Comparison of ENCODE assay signal across 32 cellular contexts in the genomic region with DNA sequence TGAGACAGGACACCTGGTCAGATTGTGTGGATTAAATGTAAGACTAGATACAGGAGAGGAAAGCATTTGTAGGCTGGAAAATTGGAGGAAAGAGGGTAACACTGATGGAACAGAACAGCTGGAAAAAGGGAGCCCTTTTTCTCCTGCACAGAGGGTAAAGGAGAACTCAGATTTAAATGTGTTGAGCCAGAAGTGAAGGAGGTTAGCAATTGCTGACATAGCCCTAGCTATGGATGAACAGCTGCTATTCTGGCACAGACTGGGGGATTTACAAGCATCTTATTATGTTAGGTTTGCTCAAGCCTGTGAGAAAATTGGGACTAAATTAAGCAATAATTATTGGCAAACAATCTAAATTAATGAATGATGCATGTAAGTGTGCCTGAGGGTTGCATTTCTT. TPM values are rescaled to one million over a fixed set of nuclear protein-coding genes. Genes with fewer than 3 reads are reported as not detected.
"Had no signal": no experiment of that assay in that cellular context is flagged by ENCODE, and none has a peak within 500 bp of the region (broad histone marks: within the 10 kb centered on the region; RNA-seq: fewer than 3 reads in every experiment).

No MANE protein-coding gene starts in this region.

- H3K36me3 ChIP-seq: pancreas, prostate gland, stomach, thyroid gland, upper lobe of left lung, vagina had no signal

- H3K27me3 Mint-ChIP-seq: activated CD4-positive, alpha-beta memory T cell treated with anti-CD3 and anti-CD28 coated beads, Interleukin-2, amount 10 ng/mL, durations not matched to agents 7 days and 5 days; activated CD4-positive, alpha-beta T cell treated with anti-CD3 and anti-CD28 coated beads, Interleukin-2, amount 10 ng/mL, durations not matched to agents 7 days and 5 days had no signal

- H3K27me3 ChIP-seq: pancreas, thyroid gland, upper lobe of left lung, vagina had no signal

- H3K27ac ChIP-seq: pancreas, prostate gland, stomach, thyroid gland, upper lobe of left lung, vagina, VCaP had no signal

- H3K4me1 ChIP-seq: pancreas, prostate gland, stomach, thyroid gland, upper lobe of left lung, vagina had no signal

- H3K27ac Mint-ChIP-seq: activated CD4-positive, alpha-beta memory T cell treated with anti-CD3 and anti-CD28 coated beads, Interleukin-2, amount 10 ng/mL, durations not matched to agents 7 days and 5 days; activated CD4-positive, alpha-beta T cell treated with anti-CD3 and anti-CD28 coated beads, Interleukin-2, amount 10 ng/mL, durations not matched to agents 7 days and 5 days; activated naive CD4-positive, alpha-beta T cell treated with anti-CD3 and anti-CD28 coated beads, Interleukin-2, amount 50 U/mL, for 24 hours; activated naive CD8-positive, alpha-beta T cell treated with anti-CD3 and anti-CD28 coated beads, Interleukin-2, amount 50 U/mL, for 24 hours; activated T-cell treated with anti-CD3 and anti-CD28 coated beads, Interleukin-2, amount 50 U/mL, for 24 hours; effector memory CD8-positive, alpha-beta T cell; mesothelial cell of epicardium; naive thymus-derived CD4-positive, alpha-beta T cell; stimulated activated memory B cell treated with anti-CD40 and anti-IgM and Interleukin-4, amounts not matched to agents 10 μg/mL and 1 μg/mL and 100 μg/mL, for 72 hours had no signal

- H3K9me3 ChIP-seq: prostate gland, thyroid gland had no signal

- H3K4me1 Mint-ChIP-seq: activated CD4-positive, alpha-beta memory T cell treated with anti-CD3 and anti-CD28 coated beads, Interleukin-2, amount 10 ng/mL, durations not matched to agents 7 days and 5 days; activated CD4-positive, alpha-beta T cell treated with anti-CD3 and anti-CD28 coated beads, Interleukin-2, amount 10 ng/mL, durations not matched to agents 7 days and 5 days; activated naive CD4-positive, alpha-beta T cell treated with anti-CD3 and anti-CD28 coated beads, Interleukin-2, amount 50 U/mL, for 24 hours; activated naive CD8-positive, alpha-beta T cell treated with anti-CD3 and anti-CD28 coated beads, Interleukin-2, amount 50 U/mL, for 24 hours; mesothelial cell of epicardium; naive thymus-derived CD4-positive, alpha-beta T cell; neural crest cell; stimulated activated memory B cell treated with anti-CD40 and anti-IgM and Interleukin-4, amounts not matched to agents 10 μg/mL and 1 μg/mL and 100 μg/mL, for 72 hours had no signal

- DNase-seq: activated CD4-positive, alpha-beta memory T cell treated with anti-CD3 and anti-CD28 coated beads, Interleukin-2, amount 10 ng/mL, durations not matched to agents 7 days and 5 days; activated CD4-positive, alpha-beta T cell treated with anti-CD3 and anti-CD28 coated beads, Interleukin-2, amount 10 ng/mL, durations not matched to agents 7 days and 5 days; activated CD8-positive, alpha-beta memory T cell treated with anti-CD3 and anti-CD28 coated beads, Interleukin-2, amount 50 U/mL, for 48 hours; activated naive CD8-positive, alpha-beta T cell treated with anti-CD3 and anti-CD28 coated beads, Interleukin-2, amount 50 U/mL, for 24 hours; activated T-cell treated with anti-CD3 and anti-CD28 coated beads, Interleukin-2, amount 50 U/mL, for 24 hours; amygdala; caudate nucleus; cortex of kidney; effector memory CD8-positive, alpha-beta T cell; erythroblast; foreskin fibroblast; head of caudate nucleus; naive thymus-derived CD4-positive, alpha-beta T cell; nucleus accumbens; pancreas; retina; small intestine; stimulated activated CD4-positive, alpha-beta T cell treated with anti-CD3 and anti-CD28 coated beads, Interleukin-4, amount 100 ng/mL, for 4 hours; stimulated activated CD8-positive, alpha-beta memory T cell treated with anti-CD3 and anti-CD28 coated beads, Interleukin-4, amount 100 ng/mL, for 48 hours; stomach; thyroid gland; upper lobe of left lung had no signal

- H3K4me3 ChIP-seq: pancreas, prostate gland, stomach, thyroid gland, upper lobe of left lung, vagina had no signal

- H3K4me3 Mint-ChIP-seq: activated CD4-positive, alpha-beta memory T cell treated with anti-CD3 and anti-CD28 coated beads, Interleukin-2, amount 10 ng/mL, durations not matched to agents 7 days and 5 days; activated CD4-positive, alpha-beta T cell treated with anti-CD3 and anti-CD28 coated beads, Interleukin-2, amount 10 ng/mL, durations not matched to agents 7 days and 5 days; activated naive CD4-positive, alpha-beta T cell treated with anti-CD3 and anti-CD28 coated beads, Interleukin-2, amount 50 U/mL, for 24 hours; activated naive CD8-positive, alpha-beta T cell treated with anti-CD3 and anti-CD28 coated beads, Interleukin-2, amount 50 U/mL, for 24 hours; activated T-cell treated with anti-CD3 and anti-CD28 coated beads, Interleukin-2, amount 50 U/mL, for 24 hours; effector memory CD8-positive, alpha-beta T cell; mesothelial cell of epicardium; naive thymus-derived CD4-positive, alpha-beta T cell; neural crest cell; stimulated activated memory B cell treated with anti-CD40 and anti-IgM and Interleukin-4, amounts not matched to agents 10 μg/mL and 1 μg/mL and 100 μg/mL, for 72 hours had no signal

- H3K36me3 Mint-ChIP-seq: activated naive CD4-positive, alpha-beta T cell treated with anti-CD3 and anti-CD28 coated beads, Interleukin-2, amount 50 U/mL, for 24 hours; mesothelial cell of epicardium had no signal

- ATAC-seq: activated naive CD8-positive, alpha-beta T cell treated with anti-CD3 and anti-CD28 coated beads, Interleukin-2, amount 50 U/mL, for 24 hours; effector memory CD8-positive, alpha-beta T cell; naive thymus-derived CD4-positive, alpha-beta T cell; pancreas; sciatic nerve; stimulated activated memory B cell treated with anti-CD40 and anti-IgM and Interleukin-4, amounts not matched to agents 10 μg/mL and 1 μg/mL and 100 μg/mL, for 72 hours had no signal

RNA-seq across cellular contexts. Expression of gene PRR20G, which starts 40.5 kb away (rescaled TPM):
- total RNA-seq: activated CD4-positive, alpha-beta memory T cell treated with anti-CD3 and anti-CD28 coated beads, Interleukin-2, amount 10 ng/mL, durations not matched to agents 7 days and 5 days; activated CD4-positive, alpha-beta T cell treated with anti-CD3 and anti-CD28 coated beads, Interleukin-2, amount 10 ng/mL, durations not matched to agents 7 days and 5 days; chondrocyte; lower leg skin; mesothelial cell of epicardium; naive thymus-derived CD4-positive, alpha-beta T cell; neural crest cell; pancreas; sciatic nerve; stomach; thyroid gland; upper lobe of left lung; vagina had no signal
